In the genomic region with DNA sequence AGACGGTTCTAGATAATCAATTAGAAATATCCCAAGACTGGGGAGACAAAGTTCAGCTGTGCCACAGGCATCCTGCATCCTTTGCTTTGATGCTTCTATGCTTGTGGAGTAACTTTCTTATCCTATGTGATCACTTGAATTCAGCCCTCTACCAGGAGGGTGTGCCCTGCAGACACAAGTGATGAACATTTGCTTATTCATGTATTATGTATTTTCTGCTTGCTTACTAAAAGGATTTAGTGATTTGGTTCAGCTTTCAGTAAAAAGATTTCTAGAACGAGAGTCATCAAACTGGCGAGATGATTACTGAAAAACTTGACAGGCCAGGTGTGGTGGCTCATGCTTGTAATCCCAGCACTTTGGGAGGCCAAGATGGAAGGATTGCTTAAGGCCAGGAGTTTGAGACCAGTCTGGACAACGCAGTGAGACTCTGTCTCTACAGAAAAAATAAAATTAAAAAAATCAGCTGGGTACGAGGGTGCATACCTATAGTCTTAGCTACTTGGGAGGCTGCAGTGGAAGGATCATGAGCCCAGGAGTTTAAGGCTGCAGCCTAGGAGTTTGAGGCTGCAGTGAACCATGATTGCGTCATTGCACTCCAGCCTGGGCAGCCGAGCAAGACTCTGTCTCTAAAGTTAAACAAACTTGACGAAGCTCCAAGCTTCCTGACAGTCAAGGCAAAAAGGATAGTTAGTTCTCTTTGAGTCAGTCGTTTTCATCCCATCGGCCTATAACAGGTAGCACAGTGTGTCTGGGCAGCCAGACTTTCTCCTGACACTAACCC, we compare ENCODE assay signal across 15 cellular contexts. TPM values are rescaled to one million over a fixed set of nuclear protein-coding genes. Genes with fewer than 3 reads are reported as not detected.
DNase-seq lines count a peak whose midpoint lies in the region; ATAC-seq, FAIRE-seq and TF ChIP-seq lines count a peak whose summit lies in the region.
"Had no signal": no experiment of that assay in that cellular context is flagged by ENCODE, and none has a peak within 500 bp of the region (broad histone marks: within the 10 kb centered on the region; RNA-seq: fewer than 3 reads in every experiment).

No MANE protein-coding gene starts in this region.

- H3K79me2 ChIP-seq in Karpas-422 (ENCODE audit: low read length) = peaks cover 100% of the 10 kb centered on the region
- H3K79me2 ChIP-seq in smooth muscle cell (ENCODE audit: low read depth) = peaks cover 86% of the 10 kb centered on the region

- H3K4me3 ChIP-seq in Karpas-422 (ENCODE audit: low read length) (no peak overlapping the region), bronchial epithelial cell (ENCODE audit: low read depth, low read length) (no peak overlapping the region), smooth muscle cell (no peak overlapping the region)

- TF ChIP-seq CTCF in bronchial epithelial cell (IDR thresholded peaks at IDR 0.05; ENCODE audit: insufficient read depth, low read length, severe bottlenecking) (no peak), smooth muscle cell (IDR thresholded peaks at IDR 0.05; ENCODE audit: borderline replicate concordance, insufficient read depth, poor library complexity, severe bottlenecking) (no peak), progenitor cell of endocrine pancreas (IDR thresholded peaks at IDR 0.05; ENCODE audit: unreplicated experiment) (no peak)

- H3K4me1 ChIP-seq in Karpas-422 (ENCODE audit: low read length) (peaks cover 87% of the 10 kb centered on the region), smooth muscle cell (ENCODE audit: low read depth) (peaks cover 62% of the 10 kb centered on the region)

- H3K9me3 Mint-ChIP-seq in activated T-cell treated with anti-CD3 and anti-CD28 coated beads, Interleukin-2, amount 50 U/mL, for 24 hours = no peaks in the 10 kb centered on the region
- H3K9me3 Mint-ChIP-seq in progenitor cell of endocrine pancreas (ENCODE audit: low read depth) = no peaks in the 10 kb centered on the region
- H3K9me3 Mint-ChIP-seq: memory B cell had no signal

- H3K27me3 Mint-ChIP-seq in activated T-cell treated with anti-CD3 and anti-CD28 coated beads, Interleukin-2, amount 50 U/mL, for 24 hours = no peaks in the 10 kb centered on the region
- no peaks in the 10 kb centered on the region for H3K27me3 Mint-ChIP-seq in progenitor cell of endocrine pancreas
- H3K27me3 Mint-ChIP-seq: memory B cell had no signal

- FAIRE-seq in bronchial epithelial cell (lab: Jason Lieb, UNC) = no peak
- FAIRE-seq: small intestine had no signal

- H3F3A ChIP-seq in smooth muscle cell (ENCODE audit: low read depth) = peaks cover 23% of the 10 kb centered on the region

- H3K9me3 ChIP-seq in Karpas-422 (ENCODE audit: low read length) (no peaks in the 10 kb centered on the region), smooth muscle cell (replicated peaks; ENCODE audit: low read depth) (no peaks in the 10 kb centered on the region)

- peak overlapping the region; percentile 19; the same call in 1 of the 2 replicates for H3K9ac ChIP-seq in Karpas-422 (ENCODE audit: low read length)
- no peak overlapping the region for H3K9ac ChIP-seq in smooth muscle cell (ENCODE audit: low read depth)

- 76% methylated on average over 10 of the region's 10 CpGs for WGBS in smooth muscle cell (ENCODE audit: low lambda C conversion rate)

- DNase-seq in activated T-cell treated with anti-CD3 and anti-CD28 coated beads, Interleukin-2, amount 50 U/mL, for 24 hours = no peak
- no peak for DNase-seq in activated T-cell treated with anti-CD3 and anti-CD28 coated beads, Interleukin-2, amount 50 U/mL, for 1 hour
- DNase-seq in Karpas-422 (no peak), bronchial epithelial cell (ENCODE audit: low read depth) (peak; percentile 65), smooth muscle cell (lab: John Stamatoyannopoulos, UW; ENCODE audit: unreplicated experiment) (no peak), progenitor cell of endocrine pancreas (ENCODE audit: low spot score, unreplicated experiment) (no peak)
- no peak for DNase-seq in stimulated activated CD4-positive, alpha-beta T cell treated with anti-CD3 and anti-CD28 coated beads, Interleukin-2, amount 100 ng/mL, for 48 hours
- DNase-seq: activated T-cell treated with anti-CD3 and anti-CD28 coated beads for 4 hours, anterior cingulate cortex, dermis blood vessel endothelial cell, foreskin fibroblast, NCI-H2171 treated with DMSO at 0.1 percent for 48 hours, small intestine had no signal

- H3K4me2 ChIP-seq in Karpas-422 (ENCODE audit: low read depth, low read length, poor library complexity, severe bottlenecking) (peak overlapping the region; percentile 74), smooth muscle cell (peak overlapping the region; percentile 0)

- H3K27ac ChIP-seq in Karpas-422 (ENCODE audit: low read length) = peak overlapping the region; percentile 86; the same call in 1 of the 2 replicates
- H3K27ac ChIP-seq in smooth muscle cell (ENCODE audit: low read depth) = peak overlapping the region; percentile 97

- no peaks in the 10 kb centered on the region for H3K9me2 ChIP-seq in Karpas-422 (replicated peaks; ENCODE audit: insufficient read depth, low read length)

- H4K20me1 ChIP-seq in Karpas-422 (ENCODE audit: insufficient read depth, low read depth, low read length) (peaks cover 100% of the 10 kb centered on the region), smooth muscle cell (ENCODE audit: low read depth) (peaks cover 90% of the 10 kb centered on the region)

- H3K36me3 ChIP-seq in Karpas-422 (ENCODE audit: insufficient read depth, low read length) = peaks cover 19% of the 10 kb centered on the region; the same call in 1 of the 2 replicates
- peaks cover 3% of the 10 kb centered on the region for H3K36me3 ChIP-seq in bronchial epithelial cell (ENCODE audit: control insufficient read depth, insufficient read depth, low read length)
- no peaks in the 10 kb centered on the region for H3K36me3 ChIP-seq in smooth muscle cell (ENCODE audit: low read depth)

- peaks cover 76% of the 10 kb centered on the region for H3K36me3 Mint-ChIP-seq in activated T-cell treated with anti-CD3 and anti-CD28 coated beads, Interleukin-2, amount 50 U/mL, for 24 hours (ENCODE audit: low read depth)
- H3K36me3 Mint-ChIP-seq in progenitor cell of endocrine pancreas (ENCODE audit: insufficient read depth) = no peaks in the 10 kb centered on the region
- H3K36me3 Mint-ChIP-seq: memory B cell had no signal

- H2AFZ ChIP-seq in Karpas-422 (ENCODE audit: low read length) (no peak overlapping the region), smooth muscle cell (ENCODE audit: low read depth) (no peak overlapping the region)

- H3K27ac Mint-ChIP-seq in activated T-cell treated with anti-CD3 and anti-CD28 coated beads, Interleukin-2, amount 50 U/mL, for 24 hours = peak overlapping the region; percentile 58
- no peak overlapping the region for H3K27ac Mint-ChIP-seq in progenitor cell of endocrine pancreas
- H3K27ac Mint-ChIP-seq: memory B cell had no signal

- H3K4me1 Mint-ChIP-seq in activated T-cell treated with anti-CD3 and anti-CD28 coated beads, Interleukin-2, amount 50 U/mL, for 24 hours (ENCODE audit: low read depth) = peaks cover 93% of the 10 kb centered on the region
- peaks cover 52% of the 10 kb centered on the region for H3K4me1 Mint-ChIP-seq in progenitor cell of endocrine pancreas (ENCODE audit: low read depth)

- ATAC-seq in HG02852 (IDR thresholded peaks at IDR 0.05; ENCODE audit: unreplicated experiment) = no peak

- H3K4me3 Mint-ChIP-seq in activated T-cell treated with anti-CD3 and anti-CD28 coated beads, Interleukin-2, amount 50 U/mL, for 24 hours = no peak overlapping the region
- no peak overlapping the region for H3K4me3 Mint-ChIP-seq in progenitor cell of endocrine pancreas (ENCODE audit: low read depth)
- H3K4me3 Mint-ChIP-seq: memory B cell had no signal

- H3K27me3 ChIP-seq in Karpas-422 (ENCODE audit: low read length) (no peaks in the 10 kb centered on the region), bronchial epithelial cell (ENCODE audit: control insufficient read depth, insufficient read depth, low read length) (no peaks in the 10 kb centered on the region), smooth muscle cell (ENCODE audit: low read depth) (no peaks in the 10 kb centered on the region)

RNA-seq across cellular contexts. Expression of a gene that starts 13.3 kb away (rescaled TPM):
- total RNA-seq in Karpas-422 (2014; rRNA removed; shearing (Covaris generic); ENCODE audit: low replicate concordance) = 80.7 and 111 TPM in 2 replicates
- total RNA-seq in bronchial epithelial cell (158 and 175 TPM in 2 replicates), smooth muscle cell (31.5 and 38.0 TPM in 2 replicates), progenitor cell of endocrine pancreas (18.2 and 20.0 TPM in 2 replicates)
- polyA plus RNA-seq in smooth muscle cell = 20.3 and 23.2 TPM in 2 replicates
